Comparison of ENCODE assay signal across 12 cellular contexts in the genomic region with DNA sequence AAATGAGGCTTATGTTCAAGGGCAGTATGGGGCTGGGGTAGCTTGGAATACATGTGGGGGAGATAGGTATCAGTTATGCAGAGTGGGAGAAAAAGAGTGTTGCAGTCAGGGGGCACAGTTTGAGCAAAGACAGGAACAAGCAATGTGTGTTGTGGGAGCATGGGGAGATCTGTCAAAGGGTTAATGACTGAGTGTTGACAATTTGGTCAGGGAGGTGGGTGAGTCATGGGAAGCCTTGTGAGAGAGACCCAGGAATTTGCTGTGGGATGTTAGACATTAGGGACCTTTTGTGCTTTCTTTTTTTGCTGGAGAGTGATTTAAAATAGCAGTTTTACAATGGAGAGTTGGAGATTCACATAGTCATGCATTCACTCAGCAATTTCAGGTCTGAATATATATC.
A peak's percentile ranks its signal among the peaks of the same experiment; 100 is the strongest.
DNase-seq lines count a peak whose midpoint lies in the region; ATAC-seq, FAIRE-seq and TF ChIP-seq lines count a peak whose summit lies in the region.
"Had no signal": no experiment of that assay in that cellular context is flagged by ENCODE, and none has a peak within 500 bp of the region (broad histone marks: within the 10 kb centered on the region; RNA-seq: fewer than 3 reads in every experiment).

No MANE protein-coding gene starts in this region.

- H3K27me3 ChIP-seq in vagina: no peaks in the 10 kb centered on the region

- no peak for TF ChIP-seq RAD21 in A549 (conservative IDR thresholded peaks at IDR 0.05 in 1 of 2, IDR thresholded peaks at IDR 0.05 in 1 of 2)

- TF ChIP-seq CTCF in A549 (IDR thresholded peaks at IDR 0.05) (no peak), astrocyte of the cerebellum (IDR thresholded peaks at IDR 0.05; ENCODE audit: low read depth, low read length, missing control alignments) (no peak), vagina (IDR thresholded peaks at IDR 0.05) (no peak)

- no peaks in the 10 kb centered on the region for H3K9me3 ChIP-seq in A549
- peaks cover 8% of the 10 kb centered on the region for H3K9me3 ChIP-seq in vagina

- intact Hi-C loops in vagina (cut with DNase I): no loop called here

- peaks cover 13% of the 10 kb centered on the region for H3K4me1 ChIP-seq in A549
- H3K4me1 ChIP-seq in vagina: peaks cover 9% of the 10 kb centered on the region

- no peak for TF ChIP-seq EP300 in A549 (IDR thresholded peaks at IDR 0.05)

- in situ Hi-C loops in astrocyte of the cerebellum (cut with HindIII; ENCODE audit: low sequenced_read_pairs): no loop called here

- CTCF ChIA-PET in A549 (lab: Yijun Ruan, JAX): no interaction called here

- no peaks in the 10 kb centered on the region for H3K36me3 ChIP-seq in vagina

- peak; percentile 62 to 75; a peak in 4 of 6 replicates for ATAC-seq in A549
- ATAC-seq: activated CD4-positive, CD25-positive, alpha-beta regulatory T cell treated with anti-CD3 and anti-CD28 coated beads, Interleukin-2, amount 50 U/mL, for 24 hours; stimulated activated memory B cell treated with anti-CD40 and anti-IgM and Interleukin-4, amounts not matched to agents 10 μg/mL and 1 μg/mL and 100 μg/mL, for 72 hours had no signal

- DNase-seq in A549 (ENCODE audit: low read depth in 1 of 2, low spot score in 1 of 2) (peak; percentile 39 to 53), HK-2 (ENCODE audit: unreplicated experiment) (peak; percentile 13), astrocyte of the cerebellum (ENCODE audit: low read depth) (peak; percentile 84), hepatic stellate cell (ENCODE audit: low spot score) (peak; percentile 73), OCI-M1 (lab: John Stamatoyannopoulos, UW) (no peak), NCI-H510A (lab: John Stamatoyannopoulos, UW) (no peak), vagina (ENCODE audit: extremely low spot score in 2 of 2) (no peak)
- DNase-seq in activated CD8-positive, alpha-beta memory T cell treated with anti-CD3 and anti-CD28 coated beads, Interleukin-2, amount 50 U/mL, for 48 hours: no peak
- DNase-seq: Right ventricle myocardium superior had no signal

- H3K4me3 ChIP-seq in A549: no peak overlapping the region
- no peak overlapping the region for H3K4me3 ChIP-seq in astrocyte of the cerebellum (ENCODE audit: low read depth, low read length)
- H3K4me3 ChIP-seq in vagina: no peak overlapping the region

- peak; percentile 72 for FAIRE-seq in A549 (lab: Jason Lieb, UNC)
- FAIRE-seq: colon had no signal

- H3K4me2 ChIP-seq in A549: peak overlapping the region; percentile 10

- POLR2A ChIA-PET in A549 (lab: Yijun Ruan, JAX): no interaction called here

- H3K27ac ChIP-seq in A549: 0 out of 6 replicates have a peak overlapping the region, but pooled peaks of 1 of the 2 experiments have one; percentile 14
- H3K27ac ChIP-seq in vagina: no peak overlapping the region

- no peak for TF ChIP-seq POLR2A in A549 (IDR thresholded peaks at IDR 0.05; ENCODE audit: low read length)
- TF ChIP-seq POLR2A in vagina (IDR thresholded peaks at IDR 0.05): no peak

TF ChIP-seq in A549, 52 proteins besides CTCF, POLR2A, EP300 and RAD21:
- TF ChIP-seq NR3C1 (IDR thresholded peaks at IDR 0.05) (no peak), HOXA7 (CRISPR knock-in tag; IDR thresholded peaks at IDR 0.05) (no peak), ZSCAN20 (CRISPR knock-in tag; IDR thresholded peaks at IDR 0.05) (no peak), HOXB13 (CRISPR knock-in tag; IDR thresholded peaks at IDR 0.05; ENCODE audit: low read depth) (no peak), FOSB (CRISPR knock-in tag; IDR thresholded peaks at IDR 0.05) (no peak), KDM5A (IDR thresholded peaks at IDR 0.05) (no peak), HDAC2 (IDR thresholded peaks at IDR 0.05) (no peak), FOSL2 (IDR thresholded peaks at IDR 0.05) (no peak), FOSL2 (CRISPR knock-in tag; IDR thresholded peaks at IDR 0.05) (peak; percentile 76), RARB (CRISPR knock-in tag; IDR thresholded peaks at IDR 0.05) (no peak), CEBPB (IDR thresholded peaks at IDR 0.05) (no peak), SREBF2 (IDR thresholded peaks at IDR 0.05) (no peak), FOXS1 (CRISPR knock-in tag; IDR thresholded peaks at IDR 0.05) (no peak), CBX8 (IDR thresholded peaks at IDR 0.05) (no peak), MYC (IDR thresholded peaks at IDR 0.05; ENCODE audit: borderline replicate concordance, low read length) (no peak), CHD4 (IDR thresholded peaks at IDR 0.05; ENCODE audit: borderline replicate concordance) (no peak), NPAS2 (CRISPR knock-in tag; IDR thresholded peaks at IDR 0.05; ENCODE audit: borderline replicate concordance) (no peak)
- TF ChIP-seq, protein P1, sequence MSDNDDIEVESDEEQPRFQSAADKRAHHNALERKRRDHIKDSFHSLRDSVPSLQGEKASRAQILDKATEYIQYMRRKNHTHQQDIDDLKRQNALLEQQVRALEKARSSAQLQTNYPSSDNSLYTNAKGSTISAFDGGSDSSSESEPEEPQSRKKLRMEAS (IDR thresholded peaks at IDR 0.05): 0 out of 2 replicates have a peak, but pooled peaks have one; percentile 17
TF ChIP-seq in A549: peak in this region for 2.

Comparison
In these comparisons a context has a peak if more than half of its experiments do, and no peak if none do; other contexts are left out.
1. DNase-seq: peak in A549 (2 of 2), HK-2 (single experiment), astrocyte of the cerebellum (single experiment) and hepatic stellate cell (single experiment); none in OCI-M1 (single experiment), activated CD8-positive, alpha-beta memory T cell treated with anti-CD3 and anti-CD28 coated beads, Interleukin-2, amount 50 U/mL, for 48 hours (single experiment), NCI-H510A (single experiment) and vagina (0 of 2).